ENCODE assay signal across 9 cellular contexts in the genomic region with DNA sequence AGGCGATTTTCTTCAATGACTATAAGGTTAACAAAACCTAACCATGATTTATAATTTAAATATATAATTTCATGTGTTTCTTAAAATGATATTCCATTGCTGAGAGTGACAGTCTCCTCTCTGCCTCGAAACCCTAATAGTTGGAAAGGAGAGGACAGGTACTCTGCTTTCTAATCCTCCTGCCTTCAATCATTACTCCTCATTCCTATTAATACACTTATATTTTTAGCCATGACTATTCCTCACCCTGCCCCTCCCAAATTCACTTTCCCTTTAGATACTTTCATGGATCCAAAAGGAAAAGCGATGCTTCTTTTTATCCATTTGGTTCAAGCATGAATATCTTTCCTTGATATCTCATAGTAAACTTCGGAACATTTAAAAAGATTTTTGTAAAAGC.
"Had no signal": no experiment of that assay in that cellular context is flagged by ENCODE, and none has a peak within 500 bp of the region (broad histone marks: within the 10 kb centered on the region; RNA-seq: fewer than 3 reads in every experiment).

No MANE protein-coding gene starts in this region.

- H3K36me3 ChIP-seq: HAP-1 had no signal

- H3K9me3 Mint-ChIP-seq: GM23338, H9 had no signal

- H3K4me3 ChIP-seq: GM23248, GM23338, HAP-1 had no signal

- ATAC-seq: GM23338, HCT116 had no signal

- H3K4me1 Mint-ChIP-seq: GM23338, H9 had no signal

- DNase-seq: GM23248, GOT3, H7, H9, HCEC 1CT, HFFc6 had no signal

- H3K27ac ChIP-seq: GM23248 had no signal

- H3K27ac Mint-ChIP-seq: GM23338, H9, HFFc6 had no signal

- H2AFZ ChIP-seq: GM23248, GM23338 had no signal

- H3K4me2 ChIP-seq: GM23338 had no signal

- H3K4me3 Mint-ChIP-seq: GM23338, H9, HFFc6 had no signal

- H3K9me3 ChIP-seq: HAP-1 had no signal
